In the genomic region with DNA sequence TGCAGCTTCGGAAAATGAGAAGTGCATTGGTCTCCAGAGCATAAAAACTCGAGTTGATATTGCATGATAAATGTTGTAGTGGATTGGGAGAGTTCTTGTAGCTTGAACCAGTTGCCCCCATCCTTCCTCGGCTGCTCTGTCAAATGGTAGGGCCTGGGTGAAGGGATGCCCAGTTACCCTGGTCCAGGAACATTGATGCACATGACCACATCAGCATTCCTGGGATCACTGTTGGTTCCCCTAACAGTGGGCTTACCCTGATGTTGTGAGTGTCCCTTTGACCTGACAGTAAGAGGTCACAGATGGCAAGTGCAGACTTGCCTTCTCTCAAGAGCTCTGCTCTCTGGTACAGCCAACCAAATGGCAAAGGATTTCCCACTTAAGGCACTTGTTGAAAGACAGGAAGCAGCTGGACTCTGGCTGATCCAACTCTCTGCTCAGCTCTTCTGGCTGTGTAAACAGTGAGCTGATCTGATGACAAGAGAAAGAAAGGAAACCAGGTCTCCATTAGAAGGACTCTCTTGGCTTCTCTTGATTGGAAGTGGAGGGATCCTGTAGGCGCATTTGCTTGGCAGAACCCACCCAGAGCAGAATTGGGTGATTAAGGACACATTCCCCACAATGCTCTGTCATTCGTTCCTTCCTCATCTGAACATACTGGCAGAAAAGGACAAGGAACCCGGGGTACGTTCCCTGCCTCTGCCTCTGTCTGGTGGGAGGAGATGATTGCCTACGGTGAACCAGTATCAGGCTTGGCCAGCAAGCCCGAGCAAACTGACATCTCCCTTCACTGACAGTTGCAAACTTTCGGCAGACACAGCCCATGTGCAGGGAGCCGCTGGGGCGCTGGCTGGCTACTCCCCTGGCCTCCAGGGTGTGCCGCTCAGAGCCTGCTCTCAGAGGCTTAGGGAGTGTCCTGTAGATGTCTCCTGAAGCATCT, we compare ENCODE assay signal across 8 cellular contexts. TPM values are rescaled to one million over a fixed set of nuclear protein-coding genes. Genes with fewer than 3 reads are reported as not detected.
DNase-seq lines count a peak whose midpoint lies in the region; ATAC-seq and TF ChIP-seq lines count a peak whose summit lies in the region.

No MANE protein-coding gene starts in this region.

- no peak overlapping the region for H3K9ac ChIP-seq in GM23248

- H3K4me3 ChIP-seq in GM23248: peak overlapping the region; percentile 26

- H3K27ac ChIP-seq in GM23248: no peak overlapping the region

- no peaks in the 10 kb centered on the region for H3K9me3 Mint-ChIP-seq in progenitor cell of endocrine pancreas (ENCODE audit: low read depth)

- H3K4me2 ChIP-seq in GM23248 (ENCODE audit: unreplicated experiment): peak overlapping the region; percentile 51

- peaks cover 82% of the 10 kb centered on the region for H3K79me2 ChIP-seq in GM23248 (ENCODE audit: insufficient read depth)

- H3F3A ChIP-seq in GM23248 (ENCODE audit: insufficient read depth): 0 out of 2 replicates have a peak, but pooled peaks cover 6% of the 10 kb centered on the region

- no peaks in the 10 kb centered on the region for H3K27me3 Mint-ChIP-seq in progenitor cell of endocrine pancreas

- no peaks in the 10 kb centered on the region for H3K36me3 ChIP-seq in GM23248 (ENCODE audit: low read depth)

- H3K9me3 ChIP-seq in GM23248 (ENCODE audit: low read depth): no peaks in the 10 kb centered on the region

- H3K4me1 Mint-ChIP-seq in progenitor cell of endocrine pancreas (ENCODE audit: low read depth): peaks cover 39% of the 10 kb centered on the region

- peak overlapping the region; percentile 55; the same call in 1 of the 2 replicates for H2AFZ ChIP-seq in GM23248

- H3K4me1 ChIP-seq in GM23248 (ENCODE audit: insufficient read depth): peaks cover 27% of the 10 kb centered on the region

- H3K36me3 Mint-ChIP-seq in progenitor cell of endocrine pancreas (ENCODE audit: insufficient read depth): peaks cover 2% of the 10 kb centered on the region

- ATAC-seq in esophagus mucosa (peak; percentile 67), GM21526 (IDR thresholded peaks at IDR 0.05; ENCODE audit: low FRiP score, unreplicated experiment) (no peak), GM19455 (IDR thresholded peaks at IDR 0.05; ENCODE audit: unreplicated experiment) (no peak)

- DNase-seq in GM23248 (peak; percentile 44), NCI-H69 (lab: John Stamatoyannopoulos, UW) (peak; percentile 71), progenitor cell of endocrine pancreas (ENCODE audit: low spot score, unreplicated experiment) (no peak), foreskin melanocyte (no peak), AG20443 (ENCODE audit: low spot score) (no peak)

- WGBS in GM23248 (ENCODE audit: low coverage in 1 of 2, low lambda C conversion rate in 2 of 2, missing lambda C conversion rate in 2 of 2), 2 experiments: 34 to 36% methylated on average over 13 of the region's 13 CpGs

- peak overlapping the region; percentile 19 for H3K27ac Mint-ChIP-seq in progenitor cell of endocrine pancreas

- in situ Hi-C loops in GM23248 (cut with MboI): no loop called here

- no peaks in the 10 kb centered on the region for H3K27me3 ChIP-seq in GM23248 (replicated peaks; ENCODE audit: insufficient read depth)

- no peaks in the 10 kb centered on the region for H4K20me1 ChIP-seq in GM23248 (ENCODE audit: insufficient read depth)

- 0 out of 2 replicates have a peak, but pooled peaks cover 4% of the 10 kb centered on the region for H3K9me2 ChIP-seq in GM23248 (ENCODE audit: insufficient read depth)

- H3K4me3 Mint-ChIP-seq in progenitor cell of endocrine pancreas (ENCODE audit: low read depth): no peak overlapping the region

- TF ChIP-seq CTCF in progenitor cell of endocrine pancreas (IDR thresholded peaks at IDR 0.05; ENCODE audit: unreplicated experiment): no peak

RNA-seq across cellular contexts. Expression of gene LDHD, which starts 29.3 kb away (rescaled TPM):
- 0.38 and 0.65 TPM in 2 replicates for total RNA-seq in GM23248 (2014; rRNA removed; shearing (Covaris generic))
- 0.81 and 1.1 TPM in 2 replicates for polyA plus RNA-seq in GM23248 (2016; fragmentation: Nextera tagmentation; extraction: Ambion mirVana)
- total RNA-seq in esophagus mucosa (9.2 TPM), progenitor cell of endocrine pancreas (0.64 and 0.89 TPM in 2 replicates)

Comparison
In these comparisons a context has a peak if more than half of its experiments do, and no peak if none do; other contexts are left out.
1. DNase-seq: peak in GM23248 (single experiment) and NCI-H69 (single experiment); none in progenitor cell of endocrine pancreas (single experiment), foreskin melanocyte (single experiment) and AG20443 (single experiment).